ENCODE assay signal across 13 cellular contexts in the genomic region with DNA sequence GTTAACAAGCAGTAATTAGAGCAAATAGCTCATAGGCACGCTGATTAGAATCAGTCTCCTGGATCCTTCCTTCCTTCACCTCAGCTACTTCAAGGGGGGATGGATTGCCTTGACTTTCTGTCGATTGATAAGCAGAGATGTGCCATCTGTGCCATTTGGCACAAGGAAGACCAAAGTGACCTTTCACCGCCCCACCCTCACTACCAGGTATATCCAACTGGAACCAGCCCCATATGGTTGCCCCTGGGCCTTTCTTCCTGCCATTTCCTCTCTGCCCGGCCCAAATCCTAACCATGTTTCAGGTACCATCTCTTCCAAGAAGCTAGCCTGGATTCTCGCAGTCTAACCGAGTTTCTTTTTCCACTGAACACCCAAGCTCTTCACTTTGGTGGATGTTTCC. TPM values are rescaled to one million over a fixed set of nuclear protein-coding genes. Genes with fewer than 3 reads are reported as not detected.
DNase-seq lines count a peak whose midpoint lies in the region; ATAC-seq and TF ChIP-seq lines count a peak whose summit lies in the region.
"Had no signal": no experiment of that assay in that cellular context is flagged by ENCODE, and none has a peak within 500 bp of the region (broad histone marks: within the 10 kb centered on the region; RNA-seq: fewer than 3 reads in every experiment).

No MANE protein-coding gene starts in this region.

- H4K20me1 ChIP-seq in BLaER1 = no peaks in the 10 kb centered on the region; the same call in 1 of the 2 replicates

- H3K4me3 ChIP-seq in BLaER1 (no peak overlapping the region), right cardiac atrium (ENCODE audit: low read length) (no peak overlapping the region), neuronal stem cell (ENCODE audit: low read length in 2 of 2) (no peak overlapping the region), A673 (ENCODE audit: low read depth, low read length, poor library complexity, severe bottlenecking) (no peak overlapping the region)
- H3K4me3 ChIP-seq: SJSA1 had no signal

- H2BK15ac ChIP-seq in neuronal stem cell (ENCODE audit: low read length) = no peak overlapping the region

- H3K18ac ChIP-seq in neuronal stem cell (ENCODE audit: low read length) = no peak overlapping the region

- H2BK12ac ChIP-seq in neuronal stem cell (ENCODE audit: low read length) = no peak overlapping the region

- H3K27ac ChIP-seq in BLaER1 (peak overlapping the region; percentile 12; the same call in 1 of the 2 replicates), VCaP (0 out of 2 replicates have a peak overlapping the region, but pooled peaks have one; percentile 28), right cardiac atrium (ENCODE audit: low read length) (peak overlapping the region; percentile 91), neuronal stem cell (replicated peaks; ENCODE audit: low read length) (no peak overlapping the region), A673 (ENCODE audit: low read depth, low read length, poor library complexity, severe bottlenecking) (no peak overlapping the region)
- H3K27ac ChIP-seq: SJSA1 had no signal

- H3K36me3 ChIP-seq in BLaER1 (peaks cover 4% of the 10 kb centered on the region), neuronal stem cell (replicated peaks in 1 of 2; ENCODE audit: control insufficient read depth in 2 of 2, insufficient read depth in 2 of 2, low read length in 2 of 2) (peaks cover 8 to 13% of the 10 kb centered on the region in 2 donors), A673 (ENCODE audit: insufficient read depth, low read length, poor library complexity, severe bottlenecking) (peaks cover 11% of the 10 kb centered on the region)

- no TSS peak for BruUV-seq in A673 (replicated peaks; lab: Mats Ljungman, UMichigan)

- TF ChIP-seq CTCF in VCaP (conservative IDR thresholded peaks at IDR 0.05) (no peak), A673 (conservative IDR thresholded peaks at IDR 0.05; ENCODE audit: low read depth, low read length) (no peak)

- H4K8ac ChIP-seq in neuronal stem cell (ENCODE audit: low read depth, low read length) = no peak overlapping the region

- 83% methylated on average over 6 of the region's 6 CpGs for WGBS in right cardiac atrium
- no CpG with 5 or more reads among the region's 6 CpGs for WGBS in neuronal stem cell (ENCODE audit: extremely low coverage in 2 of 2, insufficient read length in 2 of 2, insufficient replicate concordance in 1 of 2), 2 donors

- H3K14ac ChIP-seq in neuronal stem cell (ENCODE audit: low read length) = no peak overlapping the region

- H3K4ac ChIP-seq in neuronal stem cell (ENCODE audit: low read length) = no peak overlapping the region

- H3K9ac ChIP-seq in BLaER1 = no peak overlapping the region
- H3K9ac ChIP-seq in neuronal stem cell (ENCODE audit: low read depth, low read length, poor library complexity) = no peak overlapping the region

- intact Hi-C loops in right cardiac atrium (cut with DNase I) = no loop called here
- intact Hi-C loops in A673 (cut with micrococcal nuclease; ENCODE audit: unreplicated experiment) = loop anchor here (1.0 kb wide), 1 partner anchor 13 kb away; no protein-coding TSS in a partner anchor

- DNase-seq in right cardiac atrium (no peak), neuronal stem cell (ENCODE audit: low spot score) (no peak), A673 (ENCODE audit: low spot score) (no peak), DMS 273 treated with DMSO at 0.1 percent for 48 hours (lab: John Stamatoyannopoulos, UW) (no peak)
- DNase-seq: CD4-positive, alpha-beta memory T cell; HCEC 1CT; NCI-H1930; NK-92 treated with Interleukin-12 subunit alpha and Interleukin-12 subunit beta, amount 100 ng/mL, for 24 hours; RPMI8226 had no signal

- H3K9me3 ChIP-seq in BLaER1 = no peaks in the 10 kb centered on the region
- H3K9me3 ChIP-seq in right cardiac atrium (ENCODE audit: control insufficient read depth, low read length) = no peaks in the 10 kb centered on the region
- peaks cover 0 to 2% of the 10 kb centered on the region in 2 donors for H3K9me3 ChIP-seq in neuronal stem cell (replicated peaks in 1 of 2; ENCODE audit: control insufficient read depth in 2 of 2, insufficient read depth in 1 of 2, low read depth in 1 of 2, low read length in 2 of 2)
- H3K9me3 ChIP-seq in A673 (ENCODE audit: low read depth, low read length, poor library complexity, severe bottlenecking) = no peaks in the 10 kb centered on the region

- H3K79me1 ChIP-seq in neuronal stem cell (ENCODE audit: low read depth, low read length) = no peaks in the 10 kb centered on the region

- no peak for ATAC-seq in right cardiac atrium
- ATAC-seq in GM21515 (IDR thresholded peaks at IDR 0.05; ENCODE audit: unreplicated experiment) = no peak

- no peak overlapping the region for H3K23ac ChIP-seq in neuronal stem cell (ENCODE audit: low read depth, low read length, poor library complexity)

- H2BK5ac ChIP-seq in neuronal stem cell (ENCODE audit: low read length) = no peak overlapping the region

- CTCF ChIA-PET in A673 (lab: Charles Lee) = no interaction called here

- H3K27me3 ChIP-seq in BLaER1 = peaks cover 11% of the 10 kb centered on the region; the same call in 1 of the 2 replicates
- H3K27me3 ChIP-seq in right cardiac atrium (ENCODE audit: control insufficient read depth, insufficient read depth) = no peaks in the 10 kb centered on the region
- no peaks in the 10 kb centered on the region for H3K27me3 ChIP-seq in neuronal stem cell (ENCODE audit: control insufficient read depth in 3 of 3, insufficient read depth in 3 of 3, low read depth in 1 of 3, low read length in 3 of 3)
- no peaks in the 10 kb centered on the region for H3K27me3 ChIP-seq in A673 (replicated peaks; ENCODE audit: insufficient read depth, low read depth, low read length, poor library complexity)
- H3K27me3 ChIP-seq: SJSA1 had no signal

- H3K4me2 ChIP-seq in BLaER1 = peak overlapping the region; percentile 72
- no peak overlapping the region for H3K4me2 ChIP-seq in neuronal stem cell (ENCODE audit: insufficient read depth, low read length, poor library complexity, severe bottlenecking)

- no peak overlapping the region for H2BK120ac ChIP-seq in neuronal stem cell (ENCODE audit: low read depth, low read length)

- H4K91ac ChIP-seq in neuronal stem cell (ENCODE audit: low read depth, low read length, poor library complexity) = no peak overlapping the region

- H2AK5ac ChIP-seq in neuronal stem cell (ENCODE audit: low read depth, low read length) = no peak overlapping the region

- POLR2A ChIA-PET in A673 (lab: Charles Lee; ENCODE audit: low non-redundant PET) = no interaction called here

- H2AFZ ChIP-seq in neuronal stem cell (ENCODE audit: low read length) = peak overlapping the region; percentile 84

- H3K4me1 ChIP-seq in BLaER1 (peaks cover 52% of the 10 kb centered on the region), right cardiac atrium (ENCODE audit: control insufficient read depth, insufficient read depth, low read length) (peaks cover 12% of the 10 kb centered on the region), neuronal stem cell (ENCODE audit: control insufficient read depth in 2 of 2, insufficient read depth in 1 of 2, low read depth in 1 of 2, low read length in 2 of 2) (peaks cover 9 to 12% of the 10 kb centered on the region in 2 donors), A673 (ENCODE audit: insufficient read depth, low read length, poor library complexity, severe bottlenecking) (peaks cover 3% of the 10 kb centered on the region)

RNA-seq across cellular contexts. Expression of a gene that starts 8.7 kb away (rescaled TPM):
- total RNA-seq in right cardiac atrium (10 to 100 TPM; 31.7 to 80.9 (median 70.3) TPM), A673 (2021) (0.13 and 0.48 TPM in 2 replicates)
- polyA plus RNA-seq in right cardiac atrium = 27.5 TPM
- 1.1 TPM for polyA plus RNA-seq in neuronal stem cell (2013, experiment 1 of 2)
- polyA plus RNA-seq in neuronal stem cell (2013, experiment 2 of 2) = 1.3 TPM

RNA-seq across cellular contexts. Expression of a gene that starts 26.6 kb away (rescaled TPM):
- total RNA-seq in right cardiac atrium (10 to 100 TPM; 49.4 to 72.4 (median 63.7) TPM), A673 (2021) (67.7 and 72.0 TPM in 2 replicates)
- 75.6 TPM for polyA plus RNA-seq in right cardiac atrium
- polyA plus RNA-seq in neuronal stem cell (2013, experiment 1 of 2) = 66.5 TPM
- 66.9 TPM for polyA plus RNA-seq in neuronal stem cell (2013, experiment 2 of 2)

RNA-seq across cellular contexts. Expression of a gene that starts 37.8 kb away (rescaled TPM):
- 10 to 100 TPM; 69.4 to 83.9 (median 79.1) TPM for total RNA-seq in right cardiac atrium
- 53.2 TPM for polyA plus RNA-seq in right cardiac atrium
- 14.6 TPM for polyA plus RNA-seq in neuronal stem cell (2013, experiment 1 of 2)
- 14.4 TPM for polyA plus RNA-seq in neuronal stem cell (2013, experiment 2 of 2)
- total RNA-seq in A673 (2021) = 22.6 and 27.1 TPM in 2 replicates

Comparison
In these comparisons a context has a peak if more than half of its experiments do, and no peak if none do; other contexts are left out.
1. H3K27ac ChIP-seq: peak in BLaER1 (single experiment), VCaP (single experiment) and right cardiac atrium (single experiment); none in neuronal stem cell (single experiment) and A673 (single experiment).
2. RNA of a gene that starts 8.7 kb away (total RNA-seq): 31.7 to 80.9 TPM in right cardiac atrium; 0.13 to 0.48 TPM in A673; every median in the first group is over 10 times any median in the second.